In the genomic region with DNA sequence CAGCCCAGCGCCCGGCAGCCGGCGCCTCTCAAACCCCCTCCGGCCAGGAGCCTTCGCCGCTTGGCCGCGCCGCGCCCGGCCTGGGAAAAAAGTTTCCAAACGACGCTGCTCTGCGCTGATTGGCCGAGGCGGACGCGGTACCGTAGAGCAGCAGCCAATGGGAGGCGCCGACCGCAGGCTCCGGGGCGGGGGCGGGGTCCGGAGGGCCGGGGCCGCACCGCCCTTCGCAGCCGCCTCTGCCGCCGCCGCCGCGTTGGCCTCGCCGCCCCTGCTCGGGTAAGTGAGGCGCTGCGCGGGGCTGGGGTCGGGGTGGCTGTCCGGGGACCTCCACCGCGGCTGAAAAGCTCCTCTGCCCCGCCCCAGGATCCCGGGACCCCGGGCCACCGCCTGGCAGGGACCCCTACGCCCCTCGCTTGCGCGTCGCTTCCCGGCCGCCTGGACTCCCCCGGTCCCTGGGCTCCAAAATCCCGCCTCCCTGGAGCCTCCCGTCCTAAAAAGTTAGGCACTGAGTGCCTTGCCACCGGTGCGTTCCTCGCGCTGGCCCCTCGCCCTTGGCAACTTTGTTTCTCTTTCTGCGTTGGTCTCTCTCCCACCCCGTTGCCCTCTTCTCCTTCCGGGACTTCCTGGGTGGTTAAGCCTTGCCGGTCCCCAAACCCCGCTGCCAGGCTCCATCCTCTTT, we compare ENCODE assay signal across 1 cellular context.
TF ChIP-seq lines count a peak whose summit lies in the region.

A gene with protein sequence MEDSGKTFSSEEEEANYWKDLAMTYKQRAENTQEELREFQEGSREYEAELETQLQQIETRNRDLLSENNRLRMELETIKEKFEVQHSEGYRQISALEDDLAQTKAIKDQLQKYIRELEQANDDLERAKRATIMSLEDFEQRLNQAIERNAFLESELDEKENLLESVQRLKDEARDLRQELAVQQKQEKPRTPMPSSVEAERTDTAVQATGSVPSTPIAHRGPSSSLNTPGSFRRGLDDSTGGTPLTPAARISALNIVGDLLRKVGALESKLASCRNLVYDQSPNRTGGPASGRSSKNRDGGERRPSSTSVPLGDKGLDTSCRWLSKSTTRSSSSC (plus strand): TSS at position 227 of the 679 bp plus-strand sequence. CDS start 14,534 bp downstream, outside the sequence.

TF ChIP-seq in K562, 482 proteins besides CTCF, POLR2A, EP300 and RAD21 (continued from another document and continues in another):
- peak; percentile 72 for TF ChIP-seq ZNF384 (IDR thresholded peaks at IDR 0.05; ENCODE audit: low read depth, low read length)
- TF ChIP-seq, protein P1, sequence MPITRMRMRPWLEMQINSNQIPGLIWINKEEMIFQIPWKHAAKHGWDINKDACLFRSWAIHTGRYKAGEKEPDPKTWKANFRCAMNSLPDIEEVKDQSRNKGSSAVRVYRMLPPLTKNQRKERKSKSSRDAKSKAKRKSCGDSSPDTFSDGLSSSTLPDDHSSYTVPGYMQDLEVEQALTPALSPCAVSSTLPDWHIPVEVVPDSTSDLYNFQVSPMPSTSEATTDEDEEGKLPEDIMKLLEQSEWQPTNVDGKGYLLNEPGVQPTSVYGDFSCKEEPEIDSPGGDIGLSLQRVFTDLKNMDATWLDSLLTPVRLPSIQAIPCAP (CRISPR knock-in tag; IDR thresholded peaks at IDR 0.05; ENCODE audit: borderline replicate concordance), result no peak
- no peak for TF ChIP-seq ZBTB33 (CRISPR knock-in tag; IDR thresholded peaks at IDR 0.05)
- TF ChIP-seq PHF8 (IDR thresholded peaks at IDR 0.05; ENCODE audit: borderline replicate concordance, low read length), result peak; percentile 79; the same call in 1 of the 2 replicates
- peak; percentile 38; the same call in 1 of the 2 replicates for TF ChIP-seq ATF7 (IDR thresholded peaks at IDR 0.05)
- no peak for TF ChIP-seq HES1 (IDR thresholded peaks at IDR 0.05; ENCODE audit: low read depth)
- TF ChIP-seq BACH1 (tag; IDR thresholded peaks at IDR 0.05), result no peak
- TF ChIP-seq MYBL2 (IDR thresholded peaks at IDR 0.05; ENCODE audit: low read depth), result peak; percentile 84
- no peak for TF ChIP-seq MYBL2 (CRISPR knock-in tag; IDR thresholded peaks at IDR 0.05; ENCODE audit: borderline replicate concordance)
- TF ChIP-seq ZBTB40 (IDR thresholded peaks at IDR 0.05), result peak; percentile 53; the same call in 1 of the 2 replicates
- no peak for TF ChIP-seq ZBTB40 (CRISPR knock-in tag; IDR thresholded peaks at IDR 0.05)
- no peak for TF ChIP-seq HSF4 (CRISPR knock-in tag; IDR thresholded peaks at IDR 0.05; ENCODE audit: borderline replicate concordance)
- peak; percentile 85 for TF ChIP-seq RBFOX2 (IDR thresholded peaks at IDR 0.05; ENCODE audit: low read depth, low read length)
- TF ChIP-seq, protein P2, sequence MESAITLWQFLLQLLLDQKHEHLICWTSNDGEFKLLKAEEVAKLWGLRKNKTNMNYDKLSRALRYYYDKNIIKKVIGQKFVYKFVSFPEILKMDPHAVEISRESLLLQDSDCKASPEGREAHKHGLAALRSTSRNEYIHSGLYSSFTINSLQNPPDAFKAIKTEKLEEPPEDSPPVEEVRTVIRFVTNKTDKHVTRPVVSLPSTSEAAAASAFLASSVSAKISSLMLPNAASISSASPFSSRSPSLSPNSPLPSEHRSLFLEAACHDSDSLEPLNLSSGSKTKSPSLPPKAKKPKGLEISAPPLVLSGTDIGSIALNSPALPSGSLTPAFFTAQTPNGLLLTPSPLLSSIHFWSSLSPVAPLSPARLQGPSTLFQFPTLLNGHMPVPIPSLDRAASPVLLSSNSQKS (CRISPR knock-in tag; IDR thresholded peaks at IDR 0.05), result no peak
- TF ChIP-seq MBD2 (IDR thresholded peaks at IDR 0.05; ENCODE audit: borderline replicate concordance, low read depth), result peak; percentile 52; the same call in 1 of the 2 replicates
- no peak for TF ChIP-seq BRF2 (IDR thresholded peaks at IDR 0.05; ENCODE audit: borderline replicate concordance, insufficient read depth, insufficient read length)
- no peak for TF ChIP-seq ZNF398 (CRISPR knock-in tag; IDR thresholded peaks at IDR 0.05)
- peak; percentile 46 for TF ChIP-seq ASH1L (IDR thresholded peaks at IDR 0.05; ENCODE audit: borderline replicate concordance, low read depth, partially characterized antibody)
- TF ChIP-seq PATZ1 (CRISPR knock-in tag; IDR thresholded peaks at IDR 0.05; ENCODE audit: borderline replicate concordance), result no peak
- no peak for TF ChIP-seq ZNF23 (CRISPR knock-in tag; IDR thresholded peaks at IDR 0.05)
- TF ChIP-seq RBM39 (optimal IDR thresholded peaks at IDR 0.05; ENCODE audit: low read depth, low read length), result no peak
- TF ChIP-seq, protein P3, sequence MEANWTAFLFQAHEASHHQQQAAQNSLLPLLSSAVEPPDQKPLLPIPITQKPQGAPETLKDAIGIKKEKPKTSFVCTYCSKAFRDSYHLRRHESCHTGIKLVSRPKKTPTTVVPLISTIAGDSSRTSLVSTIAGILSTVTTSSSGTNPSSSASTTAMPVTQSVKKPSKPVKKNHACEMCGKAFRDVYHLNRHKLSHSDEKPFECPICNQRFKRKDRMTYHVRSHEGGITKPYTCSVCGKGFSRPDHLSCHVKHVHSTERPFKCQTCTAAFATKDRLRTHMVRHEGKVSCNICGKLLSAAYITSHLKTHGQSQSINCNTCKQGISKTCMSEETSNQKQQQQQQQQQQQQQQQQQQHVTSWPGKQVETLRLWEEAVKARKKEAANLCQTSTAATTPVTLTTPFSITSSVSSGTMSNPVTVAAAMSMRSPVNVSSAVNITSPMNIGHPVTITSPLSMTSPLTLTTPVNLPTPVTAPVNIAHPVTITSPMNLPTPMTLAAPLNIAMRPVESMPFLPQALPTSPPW (CRISPR knock-in tag; IDR thresholded peaks at IDR 0.05), result peak; percentile 65; the same call in 1 of the 2 replicates
- TF ChIP-seq, protein P4, sequence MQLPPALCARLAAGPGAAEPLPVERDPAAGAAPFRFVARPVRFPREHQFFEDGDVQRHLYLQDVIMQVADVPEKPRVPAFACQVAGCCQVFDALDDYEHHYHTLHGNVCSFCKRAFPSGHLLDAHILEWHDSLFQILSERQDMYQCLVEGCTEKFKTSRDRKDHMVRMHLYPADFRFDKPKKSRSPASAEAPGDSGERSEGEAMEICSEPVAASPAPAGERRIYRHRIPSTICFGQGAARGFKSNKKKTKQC (CRISPR knock-in tag; IDR thresholded peaks at IDR 0.05), result 0 out of 2 replicates have a peak, but pooled peaks have one; percentile 43
- TF ChIP-seq POU5F1 (IDR thresholded peaks at IDR 0.05; ENCODE audit: borderline replicate concordance, low read depth, low read length, partially characterized antibody), result no peak
- TF ChIP-seq ATF1 (CRISPR knock-in tag; IDR thresholded peaks at IDR 0.05), result no peak
- peak; percentile 65 for TF ChIP-seq ATF1 (tag; IDR thresholded peaks at IDR 0.05)
